ENCODE assay signal across 9 cellular contexts in genomic region chr6:47034919-47035318, GRCh38. TPM values are rescaled to one million over a fixed set of nuclear protein-coding genes. Genes with fewer than 3 reads are reported as not detected.
DNase-seq lines count a peak whose midpoint lies in the region; ATAC-seq lines count a peak whose summit lies in the region.
"Had no signal": no experiment of that assay in that cellular context is flagged by ENCODE, and none has a peak within 500 bp of the region (broad histone marks: within the 10 kb centered on the region; RNA-seq: fewer than 3 reads in every experiment).

No MANE protein-coding gene starts in this region.

- DNase-seq in ELR (ENCODE audit: low read depth) (peak; percentile 98), NCI-H345 treated with DMSO at 0.1 percent for 48 hours (lab: John Stamatoyannopoulos, UW; ENCODE audit: unreplicated experiment) (peak; percentile 45), cerebellar cortex (ENCODE audit: low spot score) (peak; percentile 85), non-pigmented ciliary epithelial cell (ENCODE audit: low read depth) (peak; percentile 95), KG1 (lab: John Stamatoyannopoulos, UW) (no peak), T-helper 9 cell (no peak)

- H3K27ac Mint-ChIP-seq in activated T-helper 17 cell treated with anti-CD3 and anti-CD28 coated beads, Interleukin-2, amount 50 U/mL, for 72 hours, result no peak overlapping the region
- H3K27ac Mint-ChIP-seq: T-helper 1 cell treated with Interleukin-12 subunit alpha and Interleukin-12 subunit beta and Interleukin-4 antibody, amounts not matched to agents 30 μg/mL and 1 μg/mL, for 36 hours had no signal

- H3K36me3 Mint-ChIP-seq in activated T-helper 17 cell treated with anti-CD3 and anti-CD28 coated beads, Interleukin-2, amount 50 U/mL, for 72 hours (ENCODE audit: low read depth), result no peaks in the 10 kb centered on the region

- ATAC-seq in activated T-helper 17 cell treated with anti-CD3 and anti-CD28 coated beads, Interleukin-2, amount 50 U/mL, for 72 hours (replicated peaks), result no peak
- no peak for ATAC-seq in GM19467 (IDR thresholded peaks at IDR 0.05; ENCODE audit: unreplicated experiment)

- no peaks in the 10 kb centered on the region for H3K9me3 Mint-ChIP-seq in activated T-helper 17 cell treated with anti-CD3 and anti-CD28 coated beads, Interleukin-2, amount 50 U/mL, for 72 hours
- H3K9me3 Mint-ChIP-seq: T-helper 1 cell treated with Interleukin-12 subunit alpha and Interleukin-12 subunit beta and Interleukin-4 antibody, amounts not matched to agents 30 μg/mL and 1 μg/mL, for 36 hours had no signal

- H3K4me3 Mint-ChIP-seq in activated T-helper 17 cell treated with anti-CD3 and anti-CD28 coated beads, Interleukin-2, amount 50 U/mL, for 72 hours, result no peak overlapping the region
- H3K4me3 Mint-ChIP-seq: T-helper 1 cell treated with Interleukin-12 subunit alpha and Interleukin-12 subunit beta and Interleukin-4 antibody, amounts not matched to agents 30 μg/mL and 1 μg/mL, for 36 hours had no signal

- H3K27me3 Mint-ChIP-seq in activated T-helper 17 cell treated with anti-CD3 and anti-CD28 coated beads, Interleukin-2, amount 50 U/mL, for 72 hours, result peaks cover 35% of the 10 kb centered on the region

- no peaks in the 10 kb centered on the region for H3K4me1 Mint-ChIP-seq in activated T-helper 17 cell treated with anti-CD3 and anti-CD28 coated beads, Interleukin-2, amount 50 U/mL, for 72 hours

RNA-seq across cellular contexts. Expression of gene ADGRF1, which starts 7.2 kb away (rescaled TPM):
- total RNA-seq in activated T-helper 17 cell treated with anti-CD3 and anti-CD28 coated beads, Interleukin-2, amount 50 U/mL, for 72 hours, result not detected

Comparison
In these comparisons a context has a peak if more than half of its experiments do, and no peak if none do; other contexts are left out.
1. DNase-seq: peak in ELR (single experiment), NCI-H345 treated with DMSO at 0.1 percent for 48 hours (single experiment), cerebellar cortex (single experiment) and non-pigmented ciliary epithelial cell (single experiment); none in KG1 (single experiment) and T-helper 9 cell (single experiment).